In genomic region chr3:111428301-111428700, GRCh38 we compare ENCODE assay signal across 26 cellular contexts.
DNase-seq lines count a peak whose midpoint lies in the region; ATAC-seq, FAIRE-seq and TF ChIP-seq lines count a peak whose summit lies in the region.
"Had no signal": no experiment of that assay in that cellular context is flagged by ENCODE, and none has a peak within 500 bp of the region (broad histone marks: within the 10 kb centered on the region; RNA-seq: fewer than 3 reads in every experiment).

No MANE protein-coding gene starts in this region.

- peaks cover 3 to 6% (median 3%) of the 10 kb centered on the region in 4 donors for H3K4me1 ChIP-seq in liver (ENCODE audit: control insufficient read depth in 4 of 4, insufficient read depth in 4 of 4, low read length in 3 of 4)
- H3K4me1 ChIP-seq: BE2C, BLaER1 had no signal

- no peak overlapping the region for H3K4me3 ChIP-seq in liver (ENCODE audit: low read depth in 1 of 3, low read length in 3 of 3)
- H3K4me3 ChIP-seq: BLaER1, GM12878 had no signal

- no peak for TF ChIP-seq RAD21 in liver (IDR thresholded peaks at IDR 0.05)

- no peaks in the 10 kb centered on the region for H3K36me3 ChIP-seq in liver (ENCODE audit: control insufficient read depth in 4 of 4, insufficient read depth in 3 of 4, low read depth in 1 of 4, low read length in 3 of 4)
- H3K36me3 ChIP-seq: BE2C, BLaER1 had no signal

- no peak for FAIRE-seq in frontal cortex (lab: Jason Lieb, UNC)
- FAIRE-seq: A204.1, D721Med, GM12878, GM12892, GM18507 had no signal

- H3K27me3 ChIP-seq in liver (ENCODE audit: control insufficient read depth in 4 of 4, insufficient read depth in 4 of 4, low read length in 3 of 4), result no peaks in the 10 kb centered on the region
- H3K27me3 ChIP-seq: BE2C, BLaER1 had no signal

- TF ChIP-seq CTCF in VCaP (conservative IDR thresholded peaks at IDR 0.05), result no peak
- TF ChIP-seq CTCF in liver (IDR thresholded peaks at IDR 0.05; ENCODE audit: low read depth, low read length, missing input control), result no peak

- H3K27ac ChIP-seq in VCaP (peak overlapping the region; percentile 19; the same call in 1 of the 2 replicates), liver (ENCODE audit: low read depth in 1 of 2, low read length in 2 of 2) (no peak overlapping the region)
- H3K27ac ChIP-seq: BLaER1 had no signal

- no peak for DNase-seq in left lobe of liver (ENCODE audit: low spot score)
- DNase-seq in activated gamma-delta T cell treated with Interleukin-2 at 50 U/mL for 16 hours, result no peak
- no peak for DNase-seq in frontal cortex (ENCODE audit: low spot score in 2 of 2)
- no peak for DNase-seq in DMS153 (lab: John Stamatoyannopoulos, UW)
- DNase-seq: 8988T; ACHN; BE2C; C1 segment of cervical spinal cord; Caco-2; Calu3; CD4-positive, alpha-beta T cell; CD8-positive, alpha-beta T cell; DMS53; DMS79; DND-41; EL; GDM1 had no signal

- ATAC-seq in left lobe of liver (peak; percentile 76), GM21723 (IDR thresholded peaks at IDR 0.05; ENCODE audit: unreplicated experiment) (no peak)
- ATAC-seq: CD8-positive, alpha-beta T cell; GM12878 had no signal

- no peaks in the 10 kb centered on the region for H3K9me3 ChIP-seq in liver (ENCODE audit: control insufficient read depth in 4 of 4, low read length in 3 of 4)
- H3K9me3 ChIP-seq: BE2C, BLaER1 had no signal

- no peak overlapping the region for H3K9ac ChIP-seq in liver (ENCODE audit: low read depth in 1 of 2, low read length in 2 of 2)
- H3K9ac ChIP-seq: BLaER1 had no signal

TF ChIP-seq in liver, 16 proteins besides CTCF, POLR2A, EP300 and RAD21:
- TF ChIP-seq FOXA2 (IDR thresholded peaks at IDR 0.05), result peak; percentile 44
- TF ChIP-seq HNF4A (conservative IDR thresholded peaks at IDR 0.05), result peak in 1 of 2 donors; percentile 16
- TF ChIP-seq RXRA (IDR thresholded peaks at IDR 0.05), result peak; percentile 20 to 62
- TF ChIP-seq GABPA (IDR thresholded peaks at IDR 0.05 in 1 of 2, conservative IDR thresholded peaks at IDR 0.05 in 1 of 2), result no peak
